ENCODE assay signal across 1 cellular context in genomic region chrX:55709735-55710134, GRCh38.
TF ChIP-seq lines count a peak whose summit lies in the region.

No MANE protein-coding gene starts in this region.

TF ChIP-seq in GM23338, 12 proteins besides CTCF, POLR2A, EP300 and RAD21 (continued from another document):
- TF ChIP-seq ZNF462 (CRISPR knock-in tag; IDR thresholded peaks at IDR 0.05) (no peak), POLR2AphosphoS5 (IDR thresholded peaks at IDR 0.05; ENCODE audit: low read depth) (no peak), ETS1 (IDR thresholded peaks at IDR 0.05) (no peak), STAT1 (IDR thresholded peaks at IDR 0.05; ENCODE audit: unreplicated experiment) (no peak), CREB1 (CRISPR knock-in tag; IDR thresholded peaks at IDR 0.05; ENCODE audit: low read depth) (no peak), JUNB (IDR thresholded peaks at IDR 0.05; ENCODE audit: unreplicated experiment) (no peak)
- TF ChIP-seq, protein P1, sequence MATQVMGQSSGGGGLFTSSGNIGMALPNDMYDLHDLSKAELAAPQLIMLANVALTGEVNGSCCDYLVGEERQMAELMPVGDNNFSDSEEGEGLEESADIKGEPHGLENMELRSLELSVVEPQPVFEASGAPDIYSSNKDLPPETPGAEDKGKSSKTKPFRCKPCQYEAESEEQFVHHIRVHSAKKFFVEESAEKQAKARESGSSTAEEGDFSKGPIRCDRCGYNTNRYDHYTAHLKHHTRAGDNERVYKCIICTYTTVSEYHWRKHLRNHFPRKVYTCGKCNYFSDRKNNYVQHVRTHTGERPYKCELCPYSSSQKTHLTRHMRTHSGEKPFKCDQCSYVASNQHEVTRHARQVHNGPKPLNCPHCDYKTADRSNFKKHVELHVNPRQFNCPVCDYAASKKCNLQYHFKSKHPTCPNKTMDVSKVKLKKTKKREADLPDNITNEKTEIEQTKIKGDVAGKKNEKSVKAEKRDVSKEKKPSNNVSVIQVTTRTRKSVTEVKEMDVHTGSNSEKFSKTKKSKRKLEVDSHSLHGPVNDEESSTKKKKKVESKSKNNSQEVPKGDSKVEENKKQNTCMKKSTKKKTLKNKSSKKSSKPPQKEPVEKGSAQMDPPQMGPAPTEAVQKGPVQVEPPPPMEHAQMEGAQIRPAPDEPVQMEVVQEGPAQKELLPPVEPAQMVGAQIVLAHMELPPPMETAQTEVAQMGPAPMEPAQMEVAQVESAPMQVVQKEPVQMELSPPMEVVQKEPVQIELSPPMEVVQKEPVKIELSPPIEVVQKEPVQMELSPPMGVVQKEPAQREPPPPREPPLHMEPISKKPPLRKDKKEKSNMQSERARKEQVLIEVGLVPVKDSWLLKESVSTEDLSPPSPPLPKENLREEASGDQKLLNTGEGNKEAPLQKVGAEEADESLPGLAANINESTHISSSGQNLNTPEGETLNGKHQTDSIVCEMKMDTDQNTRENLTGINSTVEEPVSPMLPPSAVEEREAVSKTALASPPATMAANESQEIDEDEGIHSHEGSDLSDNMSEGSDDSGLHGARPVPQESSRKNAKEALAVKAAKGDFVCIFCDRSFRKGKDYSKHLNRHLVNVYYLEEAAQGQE (IDR thresholded peaks at IDR 0.05; ENCODE audit: unreplicated experiment), result no peak
